In the genomic region with DNA sequence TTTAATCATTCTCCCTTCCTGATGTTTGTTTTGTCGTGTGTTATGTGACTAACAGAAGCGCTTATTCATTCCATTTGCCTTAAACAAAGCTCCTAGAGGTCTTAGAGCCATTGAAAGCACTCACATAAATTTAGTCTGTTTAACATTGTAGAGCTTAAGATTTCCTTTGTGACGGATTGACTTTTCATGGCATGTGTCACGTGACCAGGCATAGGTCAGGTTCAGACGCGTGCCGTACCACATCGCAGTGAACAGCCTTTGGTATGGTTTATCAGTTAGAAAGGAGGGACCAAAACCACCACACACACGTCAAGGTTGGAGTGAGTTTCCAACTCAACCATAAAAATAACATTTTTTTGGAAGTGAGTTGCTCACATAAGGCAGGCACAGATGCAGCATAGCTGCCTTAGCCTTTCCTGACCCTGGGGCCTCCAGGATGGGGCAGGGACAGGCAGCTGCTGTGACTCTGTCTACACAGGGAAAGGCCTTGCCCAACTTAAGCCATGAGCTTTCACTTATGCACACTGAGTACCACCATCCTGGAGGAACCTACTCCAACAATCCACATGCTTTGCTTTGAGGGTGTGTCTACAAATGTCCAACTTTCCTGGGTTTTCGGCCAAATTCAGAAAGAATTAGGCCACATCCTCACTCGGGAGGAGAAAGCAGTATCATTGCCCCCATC, we compare ENCODE assay signal across 1 cellular context.
TF ChIP-seq lines count a peak whose summit lies in the region.

No MANE protein-coding gene starts in this region.

TF ChIP-seq in IMR-90, 13 proteins besides CTCF, POLR2A, EP300 and RAD21 (continued from another document):
- no peak for TF ChIP-seq ELK1 (IDR thresholded peaks at IDR 0.05; ENCODE audit: borderline replicate concordance, low read depth, low read length)
